Comparison of ENCODE assay signal across 8 cellular contexts in the genomic region with DNA sequence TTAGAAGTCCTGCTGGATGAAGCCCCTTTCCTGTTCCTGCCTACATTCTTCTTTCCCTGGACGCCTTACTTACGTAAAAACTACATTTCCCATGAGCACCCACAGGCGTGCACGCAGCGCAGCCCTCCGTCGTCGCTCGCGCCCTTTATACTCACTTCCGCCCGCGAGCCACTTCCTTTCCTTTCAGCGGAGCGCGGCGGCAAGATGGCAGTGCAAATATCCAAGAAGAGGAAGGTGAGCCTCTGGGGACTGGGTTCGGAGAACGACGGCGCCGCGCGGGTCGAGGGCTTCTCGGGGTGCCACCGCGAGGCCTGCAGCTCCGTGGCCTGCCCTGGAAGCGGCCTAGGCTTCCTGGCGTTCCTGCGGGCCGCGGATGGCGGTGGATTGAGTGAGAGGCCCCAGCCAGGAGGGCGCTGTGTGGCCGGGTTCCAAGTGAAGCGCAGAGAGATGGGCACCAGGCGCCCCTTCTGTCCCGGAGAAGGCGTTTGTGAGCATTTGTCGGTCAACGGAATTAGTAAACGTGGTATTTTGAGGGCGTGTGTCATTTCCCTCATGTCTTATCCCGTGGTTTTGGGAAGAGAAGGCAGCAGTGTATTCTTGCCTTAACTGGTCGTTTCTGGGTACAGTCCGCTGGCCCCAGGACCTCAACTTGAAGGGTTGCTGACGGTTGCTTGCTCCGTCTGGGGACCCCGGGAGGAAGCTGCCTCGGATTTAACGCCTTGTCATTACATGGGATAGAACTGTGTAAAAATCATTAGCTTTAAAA. TPM values are rescaled to one million over a fixed set of nuclear protein-coding genes. Genes with fewer than 3 reads are reported as not detected.
DNase-seq lines count a peak whose midpoint lies in the region; ATAC-seq and TF ChIP-seq lines count a peak whose summit lies in the region.

TSS of gene RPS3 (plus strand) at position 175 of the 766 bp plus-strand sequence. CDS start at position 205, 30 bp downstream.

- peaks cover 53% of the 10 kb centered on the region for H3K4me1 Mint-ChIP-seq in activated naive CD4-positive, alpha-beta T cell treated with anti-CD3 and anti-CD28 coated beads, Interleukin-2, amount 10 ng/mL, durations not matched to agents 7 days and 5 days

- H3K27me3 ChIP-seq in testis, result no peaks in the 10 kb centered on the region

- H3K9me3 Mint-ChIP-seq in activated naive CD4-positive, alpha-beta T cell treated with anti-CD3 and anti-CD28 coated beads, Interleukin-2, amount 10 ng/mL, durations not matched to agents 7 days and 5 days, result no peaks in the 10 kb centered on the region

- WGBS in testis, 2 donors, result 0 to 1% methylated on average over 25 to 53 of the region's 53 CpGs

- peak within 1 kb of the TSS; percentile 92 for H3K4me3 Mint-ChIP-seq in activated naive CD4-positive, alpha-beta T cell treated with anti-CD3 and anti-CD28 coated beads, Interleukin-2, amount 10 ng/mL, durations not matched to agents 7 days and 5 days

- H3K27ac Mint-ChIP-seq in activated naive CD4-positive, alpha-beta T cell treated with anti-CD3 and anti-CD28 coated beads, Interleukin-2, amount 10 ng/mL, durations not matched to agents 7 days and 5 days, result peak within 1 kb of the TSS; percentile 94

- no peaks in the 10 kb centered on the region for H3K9me3 ChIP-seq in HEK293 (ENCODE audit: control insufficient read depth, insufficient read depth, low read depth, low read length)
- H3K9me3 ChIP-seq in SK-N-MC (ENCODE audit: low read depth, low read length), result no peaks in the 10 kb centered on the region
- no peaks in the 10 kb centered on the region for H3K9me3 ChIP-seq in testis

- peak; percentile 87 for TF ChIP-seq POLR2A in testis (IDR thresholded peaks at IDR 0.05)

- H3K36me3 Mint-ChIP-seq in activated naive CD4-positive, alpha-beta T cell treated with anti-CD3 and anti-CD28 coated beads, Interleukin-2, amount 10 ng/mL, durations not matched to agents 7 days and 5 days, result peaks cover 48% of the 10 kb centered on the region

- H3K27ac ChIP-seq in HEK293 (ENCODE audit: extremely low read depth, low read depth, low read length) (peak within 1 kb of the TSS; percentile 99), SK-N-MC (peak within 1 kb of the TSS; percentile 93), testis (peak within 1 kb of the TSS; percentile 86 to 97)

- H3K9ac ChIP-seq in SK-N-MC (ENCODE audit: insufficient read length), result peak within 1 kb of the TSS; percentile 96

- peaks cover 18% of the 10 kb centered on the region for H3K27me3 Mint-ChIP-seq in activated naive CD4-positive, alpha-beta T cell treated with anti-CD3 and anti-CD28 coated beads, Interleukin-2, amount 10 ng/mL, durations not matched to agents 7 days and 5 days

- H3K4me3 ChIP-seq in HEK293 (ENCODE audit: low read depth, low read length) (peak within 1 kb of the TSS; percentile 94), SK-N-MC (peak within 1 kb of the TSS; percentile 91), testis (peak within 1 kb of the TSS; percentile 90 to 99)

- POLR2A ChIA-PET in HEK293 (lab: Yijun Ruan, JAX), result interaction anchor here (1.7 to 2.0 kb wide), 2 partner anchors 9 to 132 kb away, joined by 6 to 7 read pairs; no protein-coding TSS in a partner anchor

- ATAC-seq in omental fat pad (ENCODE audit: low FRiP score), result peak; percentile 84

- H3K4me1 ChIP-seq in HEK293 (ENCODE audit: control insufficient read depth, insufficient read depth, low read length), result peaks cover 4% of the 10 kb centered on the region
- H3K4me1 ChIP-seq in testis, result peaks cover 17% of the 10 kb centered on the region

- TF ChIP-seq CTCF in HEK293 (tag by site-specific recombination; IDR thresholded peaks at IDR 0.05) (peak; percentile 91), omental fat pad (IDR thresholded peaks at IDR 0.05) (no peak), testis (IDR thresholded peaks at IDR 0.05) (peak in 2 of 3 experiments; percentile 19 to 43)

- intact Hi-C loops in testis (cut with DNase I; ENCODE audit: low total_unique reads), result no loop called here

- CTCF ChIA-PET in HEK293 (lab: Yijun Ruan, JAX), result interaction anchor here (0.6 to 2.4 kb wide), 8 partner anchors 8 to 134 kb away, joined by 3 to 17 read pairs (median 5); no protein-coding TSS in a partner anchor
- CTCF ChIA-PET in activated naive CD4-positive, alpha-beta T cell treated with anti-CD3 and anti-CD28 coated beads, Interleukin-2, amount 10 ng/mL, durations not matched to agents 7 days and 5 days (lab: Charles Lee), result interaction anchor here (0.7 to 2.0 kb wide), 7 partner anchors 11 to 149 kb away, joined by 3 to 7 read pairs (median 3); no protein-coding TSS in a partner anchor

- peaks cover 10 to 49% of the 10 kb centered on the region in 2 experiments for H3K36me3 ChIP-seq in HEK293 (ENCODE audit: control insufficient read depth in 2 of 2, insufficient read depth in 1 of 2, low read length in 2 of 2)
- peaks cover 49% of the 10 kb centered on the region for H3K36me3 ChIP-seq in SK-N-MC (ENCODE audit: insufficient read depth, low read length)
- H3K36me3 ChIP-seq in testis (ENCODE audit: low read depth, missing control alignments), result no peaks in the 10 kb centered on the region

- DNase-seq in GM04504 (ENCODE audit: low read depth) (peak; percentile 73), MV-4-11 (lab: John Stamatoyannopoulos, UW) (peak; percentile 88), SK-N-MC (ENCODE audit: low read depth, low spot score) (peak; percentile 79), glomerular endothelial cell (ENCODE audit: extremely low read depth, low read depth, low spot score) (no peak), omental fat pad (ENCODE audit: low spot score) (peak; percentile 87), testis (peak; percentile 98)
- DNase-seq in activated naive CD4-positive, alpha-beta T cell treated with anti-CD3 and anti-CD28 coated beads, Interleukin-2, amount 10 ng/mL, durations not matched to agents 7 days and 5 days, result peak; percentile 92

TF ChIP-seq in HEK293, 187 proteins besides CTCF, POLR2A, EP300 and RAD21 (continues in another document):
- TF ChIP-seq ZNF571 (tag by site-specific recombination; IDR thresholded peaks at IDR 0.05), result no peak
- TF ChIP-seq ZBTB21 (tag by site-specific recombination; IDR thresholded peaks at IDR 0.05), result 0 out of 2 replicates have a peak, but pooled peaks have one; percentile 26
- no peak for TF ChIP-seq ZNF530 (tag by site-specific recombination; IDR thresholded peaks at IDR 0.05; ENCODE audit: low read depth)
- peak; percentile 96 for TF ChIP-seq ZBTB17 (tag by site-specific recombination; IDR thresholded peaks at IDR 0.05)
- TF ChIP-seq GLIS2 (tag by site-specific recombination; IDR thresholded peaks at IDR 0.05), result no peak
- TF ChIP-seq, protein P1, sequence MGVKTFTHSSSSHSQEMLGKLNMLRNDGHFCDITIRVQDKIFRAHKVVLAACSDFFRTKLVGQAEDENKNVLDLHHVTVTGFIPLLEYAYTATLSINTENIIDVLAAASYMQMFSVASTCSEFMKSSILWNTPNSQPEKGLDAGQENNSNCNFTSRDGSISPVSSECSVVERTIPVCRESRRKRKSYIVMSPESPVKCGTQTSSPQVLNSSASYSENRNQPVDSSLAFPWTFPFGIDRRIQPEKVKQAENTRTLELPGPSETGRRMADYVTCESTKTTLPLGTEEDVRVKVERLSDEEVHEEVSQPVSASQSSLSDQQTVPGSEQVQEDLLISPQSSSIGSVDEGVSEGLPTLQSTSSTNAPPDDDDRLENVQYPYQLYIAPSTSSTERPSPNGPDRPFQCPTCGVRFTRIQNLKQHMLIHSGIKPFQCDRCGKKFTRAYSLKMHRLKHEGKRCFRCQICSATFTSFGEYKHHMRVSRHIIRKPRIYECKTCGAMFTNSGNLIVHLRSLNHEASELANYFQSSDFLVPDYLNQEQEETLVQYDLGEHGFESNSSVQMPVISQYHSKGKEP (tag by site-specific recombination; IDR thresholded peaks at IDR 0.05), result no peak
- TF ChIP-seq, protein P2, sequence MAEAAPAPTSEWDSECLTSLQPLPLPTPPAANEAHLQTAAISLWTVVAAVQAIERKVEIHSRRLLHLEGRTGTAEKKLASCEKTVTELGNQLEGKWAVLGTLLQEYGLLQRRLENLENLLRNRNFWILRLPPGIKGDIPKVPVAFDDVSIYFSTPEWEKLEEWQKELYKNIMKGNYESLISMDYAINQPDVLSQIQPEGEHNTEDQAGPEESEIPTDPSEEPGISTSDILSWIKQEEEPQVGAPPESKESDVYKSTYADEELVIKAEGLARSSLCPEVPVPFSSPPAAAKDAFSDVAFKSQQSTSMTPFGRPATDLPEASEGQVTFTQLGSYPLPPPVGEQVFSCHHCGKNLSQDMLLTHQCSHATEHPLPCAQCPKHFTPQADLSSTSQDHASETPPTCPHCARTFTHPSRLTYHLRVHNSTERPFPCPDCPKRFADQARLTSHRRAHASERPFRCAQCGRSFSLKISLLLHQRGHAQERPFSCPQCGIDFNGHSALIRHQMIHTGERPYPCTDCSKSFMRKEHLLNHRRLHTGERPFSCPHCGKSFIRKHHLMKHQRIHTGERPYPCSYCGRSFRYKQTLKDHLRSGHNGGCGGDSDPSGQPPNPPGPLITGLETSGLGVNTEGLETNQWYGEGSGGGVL (tag by site-specific recombination; IDR thresholded peaks at IDR 0.05), result no peak
- no peak for TF ChIP-seq ZNF658 (tag by site-specific recombination; IDR thresholded peaks at IDR 0.05)
- TF ChIP-seq WT1 (tag by site-specific recombination; IDR thresholded peaks at IDR 0.05), result 0 out of 2 replicates have a peak, but pooled peaks have one; percentile 19
- peak; percentile 97 for TF ChIP-seq ZNF501 (tag by site-specific recombination; IDR thresholded peaks at IDR 0.05)
- no peak for TF ChIP-seq TCF7L2 (IDR thresholded peaks at IDR 0.05; ENCODE audit: borderline replicate concordance, low read depth, low read length)
- no peak for TF ChIP-seq ZNF140 (tag by site-specific recombination; IDR thresholded peaks at IDR 0.05)
- peak; percentile 76; the same call in 1 of the 2 replicates for TF ChIP-seq GLI4 (tag by site-specific recombination; IDR thresholded peaks at IDR 0.05)
- no peak for TF ChIP-seq ZNF211 (tag by site-specific recombination; IDR thresholded peaks at IDR 0.05; ENCODE audit: low read depth)
- 0 out of 2 replicates have a peak, but pooled peaks have one; percentile 61 for TF ChIP-seq KLF16 (tag by site-specific recombination; IDR thresholded peaks at IDR 0.05)
- 0 out of 2 replicates have a peak, but pooled peaks have one; percentile 76 for TF ChIP-seq ZNF391 (tag by site-specific recombination; IDR thresholded peaks at IDR 0.05; ENCODE audit: borderline replicate concordance, low read depth)
- TF ChIP-seq ZNF16 (tag by site-specific recombination; IDR thresholded peaks at IDR 0.05; ENCODE audit: low read depth), result no peak
- TF ChIP-seq GLI2 (tag by site-specific recombination; IDR thresholded peaks at IDR 0.05; ENCODE audit: borderline replicate concordance, low read depth), result no peak

RNA-seq across cellular contexts. Expression of gene RPS3, which starts in this region (rescaled TPM):
- total RNA-seq in glomerular endothelial cell (1,563 and 2,693 TPM in 2 replicates), omental fat pad (1,000 to 10,000 TPM in 3 of 4 donors, 100 to 1,000 TPM in 1; 876 to 1,394 (median 1,127) TPM), testis (100 to 1,000 TPM; 464 to 925 TPM)
- 1,294 TPM for polyA plus RNA-seq in testis (ENCODE audit: insufficient read depth, low read depth, low replicate concordance)

Comparison
In these comparisons a context has a peak if more than half of its experiments do, and no peak if none do; other contexts are left out.
1. CTCF ChIP-seq: peak in HEK293 (single experiment) and testis (2 of 3); none in omental fat pad (0 of 3).
2. Peak in every context shown above with its lines, with median percentiles within 50 percentile points of each other: H3K27ac ChIP-seq and H3K4me3 ChIP-seq.